24 cellular contexts compared by ENCODE assay signal in the genomic region with DNA sequence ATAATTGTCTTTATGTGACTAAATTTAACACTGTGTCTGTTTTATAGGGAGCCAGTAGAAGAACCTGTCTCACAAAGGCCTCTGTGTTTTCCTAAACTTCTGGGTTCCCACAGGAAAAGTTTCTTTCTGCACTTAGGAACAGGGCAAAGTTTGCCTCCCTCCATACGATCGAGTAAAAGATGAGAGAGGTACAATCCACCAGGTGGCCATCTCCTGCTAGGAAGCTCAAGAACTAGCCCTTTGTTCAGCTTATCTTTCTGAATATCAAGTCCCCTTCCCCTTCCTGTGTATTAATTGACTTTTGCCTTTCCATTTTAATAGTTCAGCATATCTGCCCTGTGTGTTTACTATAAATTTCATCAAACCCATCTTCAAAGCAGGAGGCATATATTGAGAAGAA.
"Had no signal": no experiment of that assay in that cellular context is flagged by ENCODE, and none has a peak within 500 bp of the region (broad histone marks: within the 10 kb centered on the region; RNA-seq: fewer than 3 reads in every experiment).

No MANE protein-coding gene starts in this region.

- H3K27me3 Mint-ChIP-seq: activated CD4-positive, alpha-beta T cell treated with anti-CD3 and anti-CD28 coated beads, Interleukin-2, amount 10 ng/mL, durations not matched to agents 24 days and 14 days had no signal

- ATAC-seq: activated CD4-positive, CD25-positive, alpha-beta regulatory T cell treated with anti-CD3 and anti-CD28 coated beads, Interleukin-2, amount 50 U/mL, for 24 hours; activated CD8-positive, alpha-beta memory T cell treated with anti-CD3 and anti-CD28 coated beads, Interleukin-2, amount 10 ng/mL, durations not matched to agents 7 days and 5 days; activated CD8-positive, alpha-beta T cell treated with anti-CD3 and anti-CD28 coated beads for 36 hours; activated naive CD4-positive, alpha-beta T cell treated with anti-CD3 and anti-CD28 coated beads, Interleukin-2, amount 50 U/mL, for 72 hours; heart right ventricle; left lobe of liver; lower lobe of right lung; naive thymus-derived CD4-positive, alpha-beta T cell; T-helper 17 cell had no signal

- H3K36me3 Mint-ChIP-seq: activated CD8-positive, alpha-beta memory T cell treated with anti-CD3 and anti-CD28 coated beads, Interleukin-2, amount 10 ng/mL, durations not matched to agents 7 days and 5 days; naive thymus-derived CD4-positive, alpha-beta T cell; neural progenitor cell had no signal

- H3K9me3 Mint-ChIP-seq: activated CD4-positive, alpha-beta T cell treated with anti-CD3 and anti-CD28 coated beads, Interleukin-2, amount 10 ng/mL, durations not matched to agents 24 days and 14 days; activated CD8-positive, alpha-beta T cell treated with anti-CD3 and anti-CD28 coated beads for 36 hours; activated naive CD4-positive, alpha-beta T cell treated with anti-CD3 and anti-CD28 coated beads, Interleukin-2, amount 50 U/mL, for 72 hours; neural progenitor cell had no signal

- H3K4me3 ChIP-seq: dorsolateral prefrontal cortex, heart right ventricle, lower lobe of right lung, neural progenitor cell, thoracic aorta, upper lobe of left lung had no signal

- H3K27ac ChIP-seq: dorsolateral prefrontal cortex, epithelial cell of prostate, heart right ventricle, lower lobe of right lung, neural progenitor cell, thoracic aorta had no signal

- H3K27ac Mint-ChIP-seq: activated CD4-positive, alpha-beta T cell treated with anti-CD3 and anti-CD28 coated beads, Interleukin-2, amount 10 ng/mL, durations not matched to agents 24 days and 14 days; activated CD8-positive, alpha-beta memory T cell treated with anti-CD3 and anti-CD28 coated beads, Interleukin-2, amount 10 ng/mL, durations not matched to agents 7 days and 5 days; activated CD8-positive, alpha-beta T cell treated with anti-CD3 and anti-CD28 coated beads for 36 hours; activated naive CD4-positive, alpha-beta T cell treated with anti-CD3 and anti-CD28 coated beads, Interleukin-2, amount 50 U/mL, for 72 hours; brain; naive thymus-derived CD4-positive, alpha-beta T cell; neural progenitor cell; progenitor cell of endocrine pancreas; T-helper 17 cell had no signal

- H3K27me3 ChIP-seq: dorsolateral prefrontal cortex, heart right ventricle, neural progenitor cell, upper lobe of left lung had no signal

- H3K36me3 ChIP-seq: neural progenitor cell, thoracic aorta had no signal

- DNase-seq: activated CD4-positive, alpha-beta T cell treated with anti-CD3 and anti-CD28 coated beads, Interleukin-2, amount 10 ng/mL, durations not matched to agents 24 days and 14 days; activated CD8-positive, alpha-beta memory T cell treated with anti-CD3 and anti-CD28 coated beads, Interleukin-2, amount 10 ng/mL, durations not matched to agents 7 days and 5 days; activated CD8-positive, alpha-beta T cell treated with anti-CD3 and anti-CD28 coated beads for 36 hours; activated gamma-delta T cell treated with Interleukin-2 at 50 U/mL for 16 hours; aorta; caudate nucleus; dorsolateral prefrontal cortex; heart right ventricle; kidney; lower lobe of right lung; naive thymus-derived CD4-positive, alpha-beta T cell; stimulated activated CD4-positive, alpha-beta T cell treated with anti-CD3 and anti-CD28 coated beads, Interleukin-4, amount 100 ng/mL, for 1 hour; stimulated activated naive CD4-positive, alpha-beta T cell treated with Interleukin-2 at 50 U/mL for 16 hours; SW 1271; T-helper 17 cell; upper lobe of left lung had no signal

- H3K4me1 ChIP-seq: neural progenitor cell had no signal

- H3K9me3 ChIP-seq: heart right ventricle, lower lobe of right lung, thoracic aorta, upper lobe of left lung had no signal

- H3K4me3 Mint-ChIP-seq: activated CD4-positive, alpha-beta T cell treated with anti-CD3 and anti-CD28 coated beads, Interleukin-2, amount 10 ng/mL, durations not matched to agents 24 days and 14 days; activated CD8-positive, alpha-beta memory T cell treated with anti-CD3 and anti-CD28 coated beads, Interleukin-2, amount 10 ng/mL, durations not matched to agents 7 days and 5 days; activated CD8-positive, alpha-beta T cell treated with anti-CD3 and anti-CD28 coated beads for 36 hours; brain; naive thymus-derived CD4-positive, alpha-beta T cell; neural progenitor cell; T-helper 17 cell had no signal
